Comparison of ENCODE assay signal across 19 cellular contexts in genomic region chr7:155848691-155849690, GRCh38. TPM values are rescaled to one million over a fixed set of nuclear protein-coding genes. Genes with fewer than 3 reads are reported as not detected.
DNase-seq lines count a peak whose midpoint lies in the region; ATAC-seq and TF ChIP-seq lines count a peak whose summit lies in the region.
"Had no signal": no experiment of that assay in that cellular context is flagged by ENCODE, and none has a peak within 500 bp of the region (broad histone marks: within the 10 kb centered on the region; RNA-seq: fewer than 3 reads in every experiment).

No MANE protein-coding gene starts in this region.

- intact Hi-C loops in spleen (cut with DNase I; ENCODE audit: low total_unique reads) = no loop called here

- H3K4me3 ChIP-seq in endodermal cell (ENCODE audit: low read length) = no peak overlapping the region
- H3K4me3 ChIP-seq in neural progenitor cell = no peak overlapping the region
- H3K4me3 ChIP-seq in spleen = no peak overlapping the region
- H3K4me3 ChIP-seq: BLaER1 treated with 17β-estradiol and CSF1 and Interleukin-3, amounts not matched to agents 10 nM and 100 nM; GM12878; GM23248 had no signal

- H3K4me3 Mint-ChIP-seq in endodermal cell = no peak overlapping the region
- no peak overlapping the region for H3K4me3 Mint-ChIP-seq in neural progenitor cell
- H3K4me3 Mint-ChIP-seq in stimulated activated naive CD8-positive, alpha-beta T cell treated with anti-CD3 and anti-CD28 coated beads, Interleukin-15, amount 100 ng/mL, for 72 hours = no peak overlapping the region
- H3K4me3 Mint-ChIP-seq: CD8-positive, alpha-beta memory T cell had no signal

- no peak for TF ChIP-seq POLR2A in spleen (IDR thresholded peaks at IDR 0.05)

- no peak overlapping the region for H2AFZ ChIP-seq in neural progenitor cell (replicated peaks)
- H2AFZ ChIP-seq: GM23248 had no signal

- H3K4me1 ChIP-seq in endodermal cell (ENCODE audit: control insufficient read depth, insufficient read depth, low read length) (no peaks in the 10 kb centered on the region), neural progenitor cell (no peaks in the 10 kb centered on the region), spleen (no peaks in the 10 kb centered on the region)

- H3F3A ChIP-seq in neural progenitor cell (ENCODE audit: low read depth) = no peaks in the 10 kb centered on the region

- DNase-seq in activated effector memory CD4-positive, alpha-beta T cell treated with anti-CD3 and anti-CD28 coated beads, Interleukin-2, amount 50 U/mL, for 16 hours = peak; percentile 53
- DNase-seq in activated effector memory CD4-positive, alpha-beta T cell treated with Interleukin-2 at 50 U/mL for 16 hours = no peak
- peak; percentile 34 for DNase-seq in endodermal cell
- no peak for DNase-seq in neural progenitor cell (ENCODE audit: low spot score)
- DNase-seq in spleen = no peak
- no peak for DNase-seq in NAMALWA (ENCODE audit: low spot score)
- DNase-seq in stimulated activated naive CD8-positive, alpha-beta T cell treated with anti-CD3 and anti-CD28 coated beads, Interleukin-15, amount 100 ng/mL, for 72 hours = no peak
- DNase-seq: CD8-positive, alpha-beta memory T cell; GDM1; GM23248; HCEC 1CT; KBM-7; NCI-H1092; NCI-H1694; NCI-H2171; NCI-H510A had no signal

- H3K27ac Mint-ChIP-seq in endodermal cell (no peak overlapping the region), neural progenitor cell (peak overlapping the region; percentile 53)
- no peak overlapping the region for H3K27ac Mint-ChIP-seq in stimulated activated naive CD8-positive, alpha-beta T cell treated with anti-CD3 and anti-CD28 coated beads, Interleukin-15, amount 100 ng/mL, for 72 hours
- H3K27ac Mint-ChIP-seq: CD8-positive, alpha-beta memory T cell had no signal

- ATAC-seq in stimulated activated naive CD8-positive, alpha-beta T cell treated with anti-CD3 and anti-CD28 coated beads, Interleukin-15, amount 100 ng/mL, for 72 hours = no peak
- ATAC-seq: GM12878, Right ventricle myocardium inferior had no signal

- no peaks in the 10 kb centered on the region for H3K4me1 Mint-ChIP-seq in endodermal cell
- peaks cover 9% of the 10 kb centered on the region for H3K4me1 Mint-ChIP-seq in neural progenitor cell
- H3K4me1 Mint-ChIP-seq in stimulated activated naive CD8-positive, alpha-beta T cell treated with anti-CD3 and anti-CD28 coated beads, Interleukin-15, amount 100 ng/mL, for 72 hours = no peaks in the 10 kb centered on the region
- H3K4me1 Mint-ChIP-seq: CD8-positive, alpha-beta memory T cell had no signal

- no peaks in the 10 kb centered on the region for H3K27me3 Mint-ChIP-seq in endodermal cell (ENCODE audit: insufficient read depth)
- peaks cover 8% of the 10 kb centered on the region for H3K27me3 Mint-ChIP-seq in neural progenitor cell (ENCODE audit: insufficient read depth, low read depth)
- peaks cover 46% of the 10 kb centered on the region for H3K27me3 Mint-ChIP-seq in stimulated activated naive CD8-positive, alpha-beta T cell treated with anti-CD3 and anti-CD28 coated beads, Interleukin-15, amount 100 ng/mL, for 72 hours

- H3K9me3 Mint-ChIP-seq in endodermal cell (no peaks in the 10 kb centered on the region), neural progenitor cell (no peaks in the 10 kb centered on the region)
- no peaks in the 10 kb centered on the region for H3K9me3 Mint-ChIP-seq in stimulated activated naive CD8-positive, alpha-beta T cell treated with anti-CD3 and anti-CD28 coated beads, Interleukin-15, amount 100 ng/mL, for 72 hours
- H3K9me3 Mint-ChIP-seq: CD8-positive, alpha-beta memory T cell had no signal

- H3K4me2 ChIP-seq in neural progenitor cell = no peak overlapping the region

- no peaks in the 10 kb centered on the region for H4K20me1 ChIP-seq in neural progenitor cell (ENCODE audit: low read depth)
- H4K20me1 ChIP-seq: BLaER1 treated with 17β-estradiol and CSF1 and Interleukin-3, amounts not matched to agents 10 nM and 100 nM had no signal

- WGBS in endodermal cell (ENCODE audit: insufficient coverage in 1 of 2, insufficient read length in 1 of 2), 2 experiments = 82 to 83% methylated on average over 13 to 19 of the region's 19 CpGs
- WGBS in spleen, 5 donors = 66 to 72% (median 70%) methylated on average over 17 to 19 of the region's 19 CpGs

- H3K9me3 ChIP-seq in endodermal cell (ENCODE audit: control insufficient read depth, low read length) (no peaks in the 10 kb centered on the region), neural progenitor cell (ENCODE audit: low read depth) (no peaks in the 10 kb centered on the region), spleen (peaks cover 0 to 1% (median under 1%) of the 10 kb centered on the region in 8 donors)

- H3K27me3 ChIP-seq in endodermal cell (ENCODE audit: control insufficient read depth, insufficient read depth, low read length, poor library complexity, severe bottlenecking) (no peaks in the 10 kb centered on the region), neural progenitor cell (no peaks in the 10 kb centered on the region), spleen (replicated peaks in 1 of 7) (peaks cover 0 to 59% (median 0%) of the 10 kb centered on the region in 7 donors)

- no peaks in the 10 kb centered on the region for H3K79me2 ChIP-seq in neural progenitor cell (ENCODE audit: low read depth)

- H3K36me3 ChIP-seq in endodermal cell (ENCODE audit: control insufficient read depth, insufficient read depth, low read length) (no peaks in the 10 kb centered on the region), neural progenitor cell (no peaks in the 10 kb centered on the region), spleen (no peaks in the 10 kb centered on the region)
- H3K36me3 ChIP-seq: BLaER1 treated with 17β-estradiol and CSF1 and Interleukin-3, amounts not matched to agents 10 nM and 100 nM had no signal

- no peak overlapping the region for H3K27ac ChIP-seq in endodermal cell (ENCODE audit: low read depth, low read length)
- no peak overlapping the region for H3K27ac ChIP-seq in neural progenitor cell
- H3K27ac ChIP-seq in spleen = no peak overlapping the region
- H3K27ac ChIP-seq: BLaER1 treated with 17β-estradiol and CSF1 and Interleukin-3, amounts not matched to agents 10 nM and 100 nM; GM23248 had no signal

- no peak overlapping the region for H3K9ac ChIP-seq in endodermal cell (ENCODE audit: extremely low read depth, low read length, poor library complexity, severe bottlenecking)
- no peak overlapping the region for H3K9ac ChIP-seq in neural progenitor cell
- H3K9ac ChIP-seq: BLaER1 treated with 17β-estradiol and CSF1 and Interleukin-3, amounts not matched to agents 10 nM and 100 nM; GM23248 had no signal

- H3K36me3 Mint-ChIP-seq in endodermal cell (ENCODE audit: low read depth) = no peaks in the 10 kb centered on the region
- no peaks in the 10 kb centered on the region for H3K36me3 Mint-ChIP-seq in neural progenitor cell
- H3K36me3 Mint-ChIP-seq: CD8-positive, alpha-beta memory T cell had no signal

- TF ChIP-seq CTCF in endodermal cell (conservative IDR thresholded peaks at IDR 0.05) = no peak
- TF ChIP-seq CTCF in neural progenitor cell (IDR thresholded peaks at IDR 0.05) = no peak
- TF ChIP-seq CTCF in spleen (IDR thresholded peaks at IDR 0.05 in 8 of 11, conservative IDR thresholded peaks at IDR 0.05 in 3 of 11) = no peak

RNA-seq across cellular contexts. Expression of gene SHH, which starts 36.7 kb away (rescaled TPM):
- total RNA-seq in endodermal cell (1 to 10 TPM in 1 of 2 donors, under 1 TPM in 1; 0.99 to 1.6 TPM), neural progenitor cell (ENCODE audit: low replicate concordance) (0.03 TPM in 1 of 2 replicates, not detected in the other), spleen (not detected)
- 0.93 TPM for polyA plus RNA-seq in endodermal cell (2013, experiment 1 of 2)
- 0.41 TPM for polyA plus RNA-seq in endodermal cell (2013, experiment 2 of 2)
- polyA plus RNA-seq in spleen = not detected
- total RNA-seq: CD8-positive, alpha-beta memory T cell; GM12878; GM23248; Right ventricle myocardium inferior had no signal
- polyA plus RNA-seq: CD8-positive, alpha-beta memory T cell; GM12878; GM23248 had no signal

Comparison
In these comparisons a context has a peak if more than half of its experiments do, and no peak if none do; other contexts are left out.
1. DNase-seq: peak in activated effector memory CD4-positive, alpha-beta T cell treated with anti-CD3 and anti-CD28 coated beads, Interleukin-2, amount 50 U/mL, for 16 hours (single experiment) and endodermal cell (single experiment); none in activated effector memory CD4-positive, alpha-beta T cell treated with Interleukin-2 at 50 U/mL for 16 hours (single experiment), neural progenitor cell (single experiment), spleen (single experiment), NAMALWA (single experiment) and stimulated activated naive CD8-positive, alpha-beta T cell treated with anti-CD3 and anti-CD28 coated beads, Interleukin-15, amount 100 ng/mL, for 72 hours (0 of 2).